Comparison of ENCODE assay signal across 8 cellular contexts in genomic region chr12:4809013-4809448, GRCh38.
DNase-seq lines count a peak whose midpoint lies in the region; ATAC-seq, FAIRE-seq and TF ChIP-seq lines count a peak whose summit lies in the region.

No MANE protein-coding gene starts in this region.

- no peaks in the 10 kb centered on the region for H3K9me3 ChIP-seq in esophagus squamous epithelium

- TF ChIP-seq CTCF in esophagus squamous epithelium (IDR thresholded peaks at IDR 0.05) = no peak
- no peak for TF ChIP-seq CTCF in omental fat pad (IDR thresholded peaks at IDR 0.05)

- intact Hi-C loops in esophagus squamous epithelium (cut with DNase I) (no loop called here), posterior vena cava (cut with DNase I) (no loop called here)

- peak; percentile 70 for DNase-seq in DMS153 (lab: John Stamatoyannopoulos, UW)
- peak; percentile 81 for DNase-seq in NCI-H2227 treated with DMSO at 0.1 percent for 48 hours (lab: John Stamatoyannopoulos, UW)
- no peak for DNase-seq in esophagus squamous epithelium (lab: John Stamatoyannopoulos, UW)
- DNase-seq in omental fat pad (ENCODE audit: low spot score) = no peak
- no peak for DNase-seq in posterior vena cava (ENCODE audit: low spot score)
- no peak for DNase-seq in glomerular visceral epithelial cell (ENCODE audit: extremely low spot score)
- DNase-seq in GM19239 (ENCODE audit: insufficient read length, low spot score) = no peak
- no peak for DNase-seq in HCEC 1CT

- TF ChIP-seq POLR2A in esophagus squamous epithelium (IDR thresholded peaks at IDR 0.05) = no peak

- no peak for FAIRE-seq in GM19239 (lab: Jason Lieb, UNC)

- ATAC-seq in omental fat pad (ENCODE audit: low FRiP score) = peak; percentile 65

- H3K36me3 ChIP-seq in esophagus squamous epithelium = no peaks in the 10 kb centered on the region

- no peak overlapping the region for H3K27ac ChIP-seq in esophagus squamous epithelium

- peak overlapping the region; percentile 8 to 50 (median 25) for H3K4me3 ChIP-seq in esophagus squamous epithelium

- 7 to 13% methylated on average over 11 to 22 of the region's 35 CpGs for WGBS in esophagus squamous epithelium, 2 donors

- H3K27me3 ChIP-seq in esophagus squamous epithelium = peaks cover 3 to 99% (median 14%) of the 10 kb centered on the region in 4 donors

- H3K4me1 ChIP-seq in esophagus squamous epithelium = peaks cover 0 to 18% (median 8%) of the 10 kb centered on the region in 3 donors

Comparison
In these comparisons a context has a peak if more than half of its experiments do, and no peak if none do; other contexts are left out.
1. DNase-seq: peak in DMS153 (single experiment) and NCI-H2227 treated with DMSO at 0.1 percent for 48 hours (single experiment); none in esophagus squamous epithelium (single experiment), omental fat pad (single experiment), posterior vena cava (single experiment), glomerular visceral epithelial cell (single experiment), GM19239 (single experiment) and HCEC 1CT (single experiment).